In genomic region chr20:61218886-61219480, GRCh38 we compare ENCODE assay signal across 26 cellular contexts. TPM values are rescaled to one million over a fixed set of nuclear protein-coding genes. Genes with fewer than 3 reads are reported as not detected.
DNase-seq lines count a peak whose midpoint lies in the region; ATAC-seq and TF ChIP-seq lines count a peak whose summit lies in the region.
"Had no signal": no experiment of that assay in that cellular context is flagged by ENCODE, and none has a peak within 500 bp of the region (broad histone marks: within the 10 kb centered on the region; RNA-seq: fewer than 3 reads in every experiment).

No MANE protein-coding gene starts in this region.

- peak; percentile 88 for DNase-seq in AG10803 (ENCODE audit: low read depth)
- peak; percentile 79 for DNase-seq in HS-5 (ENCODE audit: low read depth)
- DNase-seq in choroid plexus epithelial cell (ENCODE audit: low read depth): peak; percentile 11
- DNase-seq in myocyte (ENCODE audit: low read depth): peak; percentile 2
- DNase-seq in stimulated activated naive CD8-positive, alpha-beta T cell treated with anti-CD3 and anti-CD28 coated beads, Interleukin-15, Interleukin-2, amounts not matched to agents 100 U/mL and 50 U/mL, for 24 hours: no peak
- no peak for DNase-seq in iPS-NIHi11 (ENCODE audit: low spot score)
- no peak for DNase-seq in COLO668 (lab: John Stamatoyannopoulos, UW; ENCODE audit: unreplicated experiment)
- DNase-seq: activated CD4-positive, alpha-beta T cell treated with anti-CD3 and anti-CD28 coated beads for 48 hours; activated effector memory CD4-positive, alpha-beta T cell treated with Interleukin-2 at 50 U/mL for 16 hours; amniotic stem cell; central memory CD4-positive, alpha-beta T cell; effector memory CD4-positive, alpha-beta T cell; mammary epithelial cell; NCI-H1417 treated with DMSO at 0.1 percent for 48 hours; NCI-H774; ovary; PC-3; stimulated activated naive B cell treated with anti-CD40 and anti-IgM and Interleukin-4, amounts not matched to agents 10 μg/mL and 1 μg/mL and 100 μg/mL, for 72 hours; tibial artery had no signal

- H3K4me3 ChIP-seq in AG10803 (ENCODE audit: low read length) (no peak overlapping the region), choroid plexus epithelial cell (ENCODE audit: low read depth, low read length) (no peak overlapping the region)
- H3K4me3 ChIP-seq: esophagus muscularis mucosa, hepatocyte, ovary, tibial artery had no signal

- no peak for ATAC-seq in stimulated activated naive CD8-positive, alpha-beta T cell treated with anti-CD3 and anti-CD28 coated beads, Interleukin-15, Interleukin-2, amounts not matched to agents 100 U/mL and 50 U/mL, for 24 hours
- ATAC-seq in HG03432 (IDR thresholded peaks at IDR 0.05; ENCODE audit: unreplicated experiment): no peak
- ATAC-seq: HCT116; PC-3; sciatic nerve; stimulated activated naive B cell treated with anti-CD40 and anti-IgM and Interleukin-4, amounts not matched to agents 10 μg/mL and 1 μg/mL and 100 μg/mL, for 72 hours had no signal

- no peak for TF ChIP-seq CTCF in AG10803 (conservative IDR thresholded peaks at IDR 0.05; ENCODE audit: low read length)
- no peak for TF ChIP-seq CTCF in choroid plexus epithelial cell (conservative IDR thresholded peaks at IDR 0.05; ENCODE audit: low read depth, low read length)

RNA-seq across cellular contexts. Expression of gene CDH4, which starts 33.1 kb away (rescaled TPM):
- 0.31 and 0.45 TPM in 2 replicates for total RNA-seq in myocyte
- 0.48 TPM for polyA plus RNA-seq in myocyte (2012)
- total RNA-seq: HT-29; PC-3; T-helper 1 cell treated with Interleukin-12 subunit alpha and Interleukin-12 subunit beta and Interleukin-4 antibody, amounts not matched to agents 30 ng/mL and 1 ng/mL, for 36 hours had no signal

Comparison
In these comparisons a context has a peak if more than half of its experiments do, and no peak if none do; other contexts are left out.
1. DNase-seq: peak in AG10803 (single experiment), HS-5 (single experiment), choroid plexus epithelial cell (single experiment) and myocyte (single experiment); none in stimulated activated naive CD8-positive, alpha-beta T cell treated with anti-CD3 and anti-CD28 coated beads, Interleukin-15, Interleukin-2, amounts not matched to agents 100 U/mL and 50 U/mL, for 24 hours (single experiment), iPS-NIHi11 (single experiment) and COLO668 (single experiment).